Comparison of ENCODE assay signal across 18 cellular contexts in the genomic region with DNA sequence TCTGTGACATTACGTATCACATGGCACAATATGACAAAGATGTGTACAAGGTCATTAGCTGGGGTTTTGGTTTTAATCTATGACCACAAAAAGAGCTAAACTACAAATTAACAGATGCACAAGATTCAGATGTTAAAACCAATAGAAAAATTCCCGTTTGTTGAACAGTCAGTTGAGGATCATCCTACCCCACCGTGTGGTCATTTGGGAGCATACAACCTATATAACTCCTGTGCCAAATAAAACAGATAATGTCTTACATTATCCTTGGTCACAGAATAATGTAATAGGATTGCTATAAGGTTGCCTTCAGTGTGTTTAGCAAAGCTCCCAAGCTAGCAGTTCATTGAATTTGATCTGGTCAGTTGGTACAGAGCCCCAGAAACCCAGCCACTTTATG. TPM values are rescaled to one million over a fixed set of nuclear protein-coding genes. Genes with fewer than 3 reads are reported as not detected.
DNase-seq lines count a peak whose midpoint lies in the region; FAIRE-seq and TF ChIP-seq lines count a peak whose summit lies in the region.
"Had no signal": no experiment of that assay in that cellular context is flagged by ENCODE, and none has a peak within 500 bp of the region (broad histone marks: within the 10 kb centered on the region; RNA-seq: fewer than 3 reads in every experiment).

No MANE protein-coding gene starts in this region.

- peaks cover 8% of the 10 kb centered on the region for H3K27me3 Mint-ChIP-seq in H9 (ENCODE audit: low read depth)
- H3K27me3 Mint-ChIP-seq in activated naive CD4-positive, alpha-beta T cell treated with anti-CD3 and anti-CD28 coated beads for 36 hours (ENCODE audit: low read depth), result peaks cover 3% of the 10 kb centered on the region

- intact Hi-C loops in activated naive CD4-positive, alpha-beta T cell treated with anti-CD3 and anti-CD28 coated beads for 36 hours (cut with micrococcal nuclease), result no loop called here

- H4K5ac ChIP-seq in H9 (ENCODE audit: insufficient read length, low read depth, low read length), result no peak overlapping the region

- no peak overlapping the region for H3K4me3 Mint-ChIP-seq in H9
- no peak overlapping the region for H3K4me3 Mint-ChIP-seq in activated naive CD4-positive, alpha-beta T cell treated with anti-CD3 and anti-CD28 coated beads for 36 hours
- H3K4me3 Mint-ChIP-seq: CD14-positive monocyte, nephron had no signal

- H3K27ac ChIP-seq in H9 (ENCODE audit: insufficient read length, low read depth, low read length), result no peak overlapping the region
- H3K27ac ChIP-seq: SJCRH30 had no signal

- DNase-seq in AG08396 (ENCODE audit: low spot score) (peak; percentile 14), H9 (no peak), OCI-M1 (lab: John Stamatoyannopoulos, UW) (peak; percentile 65), dermis blood vessel endothelial cell (peak; percentile 20), NOMO-1 treated with DMSO at 0.1 percent for 48 hours (lab: John Stamatoyannopoulos, UW; ENCODE audit: unreplicated experiment) (no peak), H54 (ENCODE audit: insufficient read length, low spot score) (no peak)
- no peak for DNase-seq in activated naive CD4-positive, alpha-beta T cell treated with anti-CD3 and anti-CD28 coated beads for 36 hours
- no peak for DNase-seq in activated CD4-positive, alpha-beta T cell treated with anti-CD3 and anti-CD28 coated beads, Interleukin-2, amount 50 U/mL, for 4 hours
- DNase-seq: activated effector memory CD4-positive, alpha-beta T cell treated with anti-CD3 and anti-CD28 coated beads, Interleukin-2, amount 50 U/mL, for 16 hours; NCI-H1436; NCI-H69; SJCRH30; stimulated activated CD4-positive, alpha-beta T cell treated with anti-CD3 and anti-CD28 coated beads, Interleukin-2, amount 100 ng/mL, for 24 hours; stimulated activated CD8-positive, alpha-beta memory T cell treated with anti-CD3 and anti-CD28 coated beads, Interleukin-4, amount 100 ng/mL, for 48 hours had no signal

- H2BK120ac ChIP-seq in H9 (ENCODE audit: low read depth, low read length, poor library complexity, severe bottlenecking), result no peak overlapping the region

- no peaks in the 10 kb centered on the region for H3K23me2 ChIP-seq in H9 (ENCODE audit: insufficient read length, low read depth, low read length, poor library complexity, severe bottlenecking)

- CTCF ChIA-PET in activated naive CD4-positive, alpha-beta T cell treated with anti-CD3 and anti-CD28 coated beads for 36 hours (lab: Charles Lee), result interaction anchor here (0.6 to 3.2 kb wide), 2 partner anchors 8 to 1114 kb away, joined by 3 to 24 read pairs; no protein-coding TSS in a partner anchor

- H3K27ac Mint-ChIP-seq in H9, result no peak overlapping the region
- no peak overlapping the region for H3K27ac Mint-ChIP-seq in activated naive CD4-positive, alpha-beta T cell treated with anti-CD3 and anti-CD28 coated beads for 36 hours
- H3K27ac Mint-ChIP-seq: nephron had no signal

- H2BK12ac ChIP-seq in H9 (ENCODE audit: insufficient read length, low read depth, low read length), result no peak overlapping the region

- no peak for TF ChIP-seq POLR2A in H54 (IDR thresholded peaks at IDR 0.05; ENCODE audit: low read depth, low read length)

- H3K9me3 Mint-ChIP-seq in H9, result peaks cover 18 to 20% of the 10 kb centered on the region in 2 experiments
- no peaks in the 10 kb centered on the region for H3K9me3 Mint-ChIP-seq in activated naive CD4-positive, alpha-beta T cell treated with anti-CD3 and anti-CD28 coated beads for 36 hours
- H3K9me3 Mint-ChIP-seq: nephron had no signal

- no CpG with 5 or more reads among the region's 3 CpGs for WGBS in H9 (ENCODE audit: extremely low coverage, insufficient read length, low lambda C conversion rate)

- no peaks in the 10 kb centered on the region for H3K79me2 ChIP-seq in H9 (ENCODE audit: insufficient read depth, low read length)

- no peak overlapping the region for H3K23ac ChIP-seq in H9 (ENCODE audit: insufficient read length, low read depth, low read length)

- H3K18ac ChIP-seq in H9 (ENCODE audit: insufficient read length, low read depth, low read length), result no peak overlapping the region

- no peaks in the 10 kb centered on the region for H3K4me1 Mint-ChIP-seq in H9
- no peaks in the 10 kb centered on the region for H3K4me1 Mint-ChIP-seq in activated naive CD4-positive, alpha-beta T cell treated with anti-CD3 and anti-CD28 coated beads for 36 hours (ENCODE audit: low read depth)
- H3K4me1 Mint-ChIP-seq: CD14-positive monocyte, nephron had no signal

- H3K27me3 ChIP-seq in H9 (ENCODE audit: insufficient read depth, low read length), result no peaks in the 10 kb centered on the region

- TF ChIP-seq CTCF in H9 (conservative IDR thresholded peaks at IDR 0.05), result peak; percentile 28; the same call in 2 of the 3 replicates

- no peak overlapping the region for H2BK5ac ChIP-seq in H9 (ENCODE audit: insufficient read length, low read length)

- H2BK20ac ChIP-seq in H9 (ENCODE audit: low read depth, low read length, poor library complexity, severe bottlenecking), result no peak overlapping the region

- peaks cover 1 to 20% (median 4%) of the 10 kb centered on the region in 3 experiments; a peak in 5 of 7 replicates for H3K36me3 Mint-ChIP-seq in H9 (ENCODE audit: insufficient read depth in 1 of 3, low read depth in 3 of 3)
- H3K36me3 Mint-ChIP-seq in activated naive CD4-positive, alpha-beta T cell treated with anti-CD3 and anti-CD28 coated beads for 36 hours (ENCODE audit: low read depth), result no peaks in the 10 kb centered on the region
- H3K36me3 Mint-ChIP-seq: CD14-positive monocyte had no signal

- H3T11ph ChIP-seq in H9 (ENCODE audit: low read length), result no peak overlapping the region

- H4K91ac ChIP-seq in H9 (ENCODE audit: insufficient read length, low read depth, low read length), result no peak overlapping the region

- H3K79me1 ChIP-seq in H9 (ENCODE audit: insufficient read depth, low read depth, low read length, poor library complexity, severe bottlenecking), result no peaks in the 10 kb centered on the region

- H3K9me3 ChIP-seq in H9 (ENCODE audit: control insufficient read depth, low read depth, low read length), result no peaks in the 10 kb centered on the region
- H3K9me3 ChIP-seq: SJCRH30 had no signal

- H2AK5ac ChIP-seq in H9 (ENCODE audit: insufficient read length, low read length), result no peak overlapping the region

- no peak overlapping the region for H3K4me2 ChIP-seq in H9 (ENCODE audit: insufficient read depth, insufficient read length, low read length)

- no peak overlapping the region for H3K56ac ChIP-seq in H9 (ENCODE audit: insufficient read length, low read depth, low read length)

- H3K14ac ChIP-seq in H9 (ENCODE audit: insufficient read depth, low read length), result no peak overlapping the region

- no peaks in the 10 kb centered on the region for H3K4me1 ChIP-seq in H9 (ENCODE audit: insufficient read depth, low read length)
- H3K4me1 ChIP-seq: SJCRH30 had no signal

- no peak overlapping the region for H2AFZ ChIP-seq in H9 (ENCODE audit: low read length)

- no peak overlapping the region for H4K8ac ChIP-seq in H9 (replicated peaks; ENCODE audit: insufficient read length, low read depth, low read length)

- no peaks in the 10 kb centered on the region for H4K20me1 ChIP-seq in H9 (ENCODE audit: control insufficient read depth, insufficient read depth, insufficient read length)

- no peak for FAIRE-seq in H54 (lab: Jason Lieb, UNC)
- FAIRE-seq: frontal cortex, GM12892 had no signal

- H2BK15ac ChIP-seq in H9 (ENCODE audit: low read depth, low read length), result no peak overlapping the region

- H3K9ac ChIP-seq in H9 (ENCODE audit: extremely low read depth, insufficient read length, low read length), result no peak overlapping the region

- H3K4ac ChIP-seq in H9 (ENCODE audit: low read depth, low read length), result no peak overlapping the region

RNA-seq across cellular contexts. Expression of a gene that starts 28.2 kb away (rescaled TPM):
- total RNA-seq in H9 (2021) (85.1 and 95.1 TPM in 2 replicates), dermis blood vessel endothelial cell (3.4 and 7.7 TPM in 2 replicates)
- total RNA-seq in activated naive CD4-positive, alpha-beta T cell treated with anti-CD3 and anti-CD28 coated beads for 36 hours, result 100 to 1,000 TPM; 332 to 337 TPM

Comparison
In these comparisons a context has a peak if more than half of its experiments do, and no peak if none do; other contexts are left out.
1. DNase-seq: peak in AG08396 (single experiment), OCI-M1 (single experiment) and dermis blood vessel endothelial cell (single experiment); none in H9 (single experiment), activated naive CD4-positive, alpha-beta T cell treated with anti-CD3 and anti-CD28 coated beads for 36 hours (single experiment), NOMO-1 treated with DMSO at 0.1 percent for 48 hours (single experiment), activated CD4-positive, alpha-beta T cell treated with anti-CD3 and anti-CD28 coated beads, Interleukin-2, amount 50 U/mL, for 4 hours (0 of 2) and H54 (single experiment).